Comparison of ENCODE assay signal across 9 cellular contexts in genomic region chr7:48084727-48085432, GRCh38.
A peak's percentile ranks its signal among the peaks of the same experiment; 100 is the strongest.
DNase-seq lines count a peak whose midpoint lies in the region; ATAC-seq and FAIRE-seq lines count a peak whose summit lies in the region.
"Had no signal": no experiment of that assay in that cellular context is flagged by ENCODE, and none has a peak within 500 bp of the region (broad histone marks: within the 10 kb centered on the region; RNA-seq: fewer than 3 reads in every experiment).

No MANE protein-coding gene starts in this region.

- H3K27ac ChIP-seq in skin epidermis: peak overlapping the region in 13 of 21 experiments; percentile 1 to 93 (median 57)

- peak; percentile 95 for FAIRE-seq in GM18507 (lab: Jason Lieb, UNC)

- ATAC-seq in HG02840 (IDR thresholded peaks at IDR 0.05; ENCODE audit: low FRiP score, unreplicated experiment): peak; percentile 61
- ATAC-seq: left colon had no signal

- no peak overlapping the region for H3K4me3 ChIP-seq in skin epidermis

- DNase-seq in GM18507 (ENCODE audit: extremely low spot score, insufficient read length, low read depth) (peak; percentile 61), NOMO-1 treated with DMSO at 0.1 percent for 48 hours (lab: John Stamatoyannopoulos, UW; ENCODE audit: unreplicated experiment) (peak; percentile 95), activated T-cell treated with anti-CD3 and anti-CD28 coated beads for 24 hours (ENCODE audit: low read depth) (peak; percentile 74), fibroblast of the conjunctiva (ENCODE audit: low read depth) (peak; percentile 96), D341Med (ENCODE audit: low spot score) (no peak), NCI-H2107 treated with DMSO at 0.1 percent for 48 hours (lab: John Stamatoyannopoulos, UW; ENCODE audit: unreplicated experiment) (no peak)

Comparison
In these comparisons a context has a peak if more than half of its experiments do, and no peak if none do; other contexts are left out.
1. DNase-seq: peak in GM18507 (single experiment), NOMO-1 treated with DMSO at 0.1 percent for 48 hours (single experiment), activated T-cell treated with anti-CD3 and anti-CD28 coated beads for 24 hours (single experiment) and fibroblast of the conjunctiva (single experiment); none in D341Med (single experiment) and NCI-H2107 treated with DMSO at 0.1 percent for 48 hours (single experiment).